26 cellular contexts compared by ENCODE assay signal in genomic region chr1:81220614-81221071, GRCh38.
"Had no signal": no experiment of that assay in that cellular context is flagged by ENCODE, and none has a peak within 500 bp of the region (broad histone marks: within the 10 kb centered on the region; RNA-seq: fewer than 3 reads in every experiment).

No MANE protein-coding gene starts in this region.

- ATAC-seq: activated CD4-positive, CD25-positive, alpha-beta regulatory T cell treated with anti-CD3 and anti-CD28 coated beads, Interleukin-2, amount 50 U/mL, for 24 hours; activated CD8-positive, alpha-beta T cell treated with anti-CD3 and anti-CD28 coated beads, Interleukin-2, amount 10 ng/mL, durations not matched to agents 7 days and 5 days had no signal

- H3K9ac ChIP-seq: SK-N-SH had no signal

- H3K4me2 ChIP-seq: SK-N-SH had no signal

- H3K4me3 ChIP-seq: adrenal gland, breast epithelium, MG63, SJCRH30 had no signal

- H3K4me1 ChIP-seq: adrenal gland, breast epithelium, SJCRH30 had no signal

- H3K9me3 ChIP-seq: adrenal gland, breast epithelium, MG63, SJCRH30, SK-N-SH had no signal

- H3K36me3 ChIP-seq: adrenal gland, breast epithelium, MG63, SJCRH30, WERI-Rb-1 had no signal

- H3K27me3 ChIP-seq: adrenal gland, breast epithelium, MG63, SJCRH30 had no signal

- DNase-seq: activated CD4-positive, alpha-beta T cell treated with anti-CD3 and anti-CD28 coated beads for 4 hours; activated CD4-positive, alpha-beta T cell treated with anti-CD3 and anti-CD28 coated beads, Interleukin-2, amount 50 U/mL, for 4 hours; activated CD8-positive, alpha-beta memory T cell treated with anti-CD3 and anti-CD28 coated beads, Interleukin-2, amount 50 U/mL, for 48 hours; activated CD8-positive, alpha-beta T cell treated with anti-CD3 and anti-CD28 coated beads, Interleukin-2, amount 10 ng/mL, durations not matched to agents 7 days and 5 days; activated naive CD4-positive, alpha-beta T cell treated with anti-CD3 and anti-CD28 coated beads, Interleukin-2, amount 50 U/mL, for 16 hours; activated naive CD8-positive, alpha-beta T cell treated with anti-CD3 and anti-CD28 coated beads, Interleukin-2, amount 10 ng/mL, durations not matched to agents 7 days and 5 days; activated T-cell treated with anti-CD3 and anti-CD28 coated beads, Interleukin-2, amount 50 U/mL, for 1 hour; adrenal gland; anterior cingulate cortex; MG63; MV-4-11; NCI-H1092 treated with DMSO at 0.1 percent for 48 hours; NCI-H1417 treated with DMSO at 0.1 percent for 48 hours; NCI-H1694; NCI-H2029; NCI-H2107; NCI-H2171 treated with DMSO at 0.1 percent for 48 hours; NCI-H226; NCI-H526; NCI-H82; SJCRH30; SK-N-SH; T-helper 1 cell; WERI-Rb-1 had no signal

- H3K27ac ChIP-seq: adrenal gland, breast epithelium, SJCRH30, WERI-Rb-1 had no signal
